In genomic region chr2:163888591-163888990, GRCh38 we compare ENCODE assay signal across 19 cellular contexts.
"Had no signal": no experiment of that assay in that cellular context is flagged by ENCODE, and none has a peak within 500 bp of the region (broad histone marks: within the 10 kb centered on the region; RNA-seq: fewer than 3 reads in every experiment).

No MANE protein-coding gene starts in this region.

- DNase-seq: KBM-7, MV-4-11, NCI-H1048, NCI-H1436, NCI-H187 treated with DMSO at 0.1 percent for 48 hours, NCI-H2029 treated with DMSO at 0.1 percent for 48 hours, NCI-H2171 treated with DMSO at 0.1 percent for 48 hours, NCI-H345, NCI-H446 treated with DMSO at 0.1 percent for 48 hours, NCI-H510A treated with DMSO at 0.1 percent for 48 hours, NCI-H526, NCI-H774, Right ventricle myocardium superior, RPMI8226, SIG-M5, T-helper 2 cell had no signal

- H3K9me3 ChIP-seq: SJSA1 had no signal

- H3K27me3 ChIP-seq: SJSA1 had no signal

- H3K4me1 ChIP-seq: SJSA1 had no signal

- H3K27ac ChIP-seq: HL-60, SJSA1, SK-N-MC had no signal

- H3K4me3 ChIP-seq: SJSA1, SK-N-MC had no signal

- H3K36me3 ChIP-seq: SJSA1 had no signal
